ENCODE assay signal across 22 cellular contexts in genomic region chrX:49912866-49913265, GRCh38.
"Had no signal": no experiment of that assay in that cellular context is flagged by ENCODE, and none has a peak within 500 bp of the region (broad histone marks: within the 10 kb centered on the region; RNA-seq: fewer than 3 reads in every experiment).

No MANE protein-coding gene starts in this region.

- DNase-seq: heart right ventricle; kidney glomerular epithelial cell; left cardiac atrium; left ventricle myocardium inferior; mesendoderm; naive thymus-derived CD4-positive, alpha-beta T cell; ovary; small intestine; spleen; stimulated activated CD4-positive, alpha-beta T cell treated with anti-CD3 and anti-CD28 coated beads, Interleukin-4, amount 100 ng/mL, for 24 hours; stimulated activated naive CD4-positive, alpha-beta T cell; tibial artery; trophoblast cell; upper lobe of right lung had no signal

- H3K27ac ChIP-seq: heart right ventricle, hepatocyte, left ventricle myocardium inferior, ovary, right atrium auricular region, spleen, suprapubic skin, thoracic aorta, tibial artery, upper lobe of right lung had no signal

- H3K4me1 ChIP-seq: heart right ventricle, left ventricle myocardium inferior, right atrium auricular region, spleen, suprapubic skin, tibial artery, upper lobe of right lung had no signal

- H3K9me3 ChIP-seq: heart right ventricle, left ventricle myocardium inferior, ovary, right atrium auricular region, spleen, suprapubic skin, thoracic aorta, tibial artery, upper lobe of right lung had no signal

- H3K4me2 ChIP-seq: hepatocyte had no signal

- H3K4me3 ChIP-seq: heart right ventricle, hepatocyte, left ventricle myocardium inferior, lung, ovary, right atrium auricular region, spleen, suprapubic skin, thoracic aorta, tibial artery, upper lobe of right lung had no signal

- H2AFZ ChIP-seq: hepatocyte had no signal

- H3K27me3 ChIP-seq: hepatocyte, ovary, right atrium auricular region, suprapubic skin, tibial artery, upper lobe of right lung had no signal

- H3K36me3 ChIP-seq: heart right ventricle, left ventricle myocardium inferior, ovary, right atrium auricular region, spleen, suprapubic skin, thoracic aorta, tibial artery, upper lobe of right lung had no signal

- ATAC-seq: heart right ventricle; left cardiac atrium; naive thymus-derived CD4-positive, alpha-beta T cell; natural killer cell treated with Interleukin-12 subunit alpha and Interleukin-12 subunit beta and Interleukin-15 and Interleukin-18, amount 100 ng/mL, for 72 hours; sciatic nerve; stimulated activated effector memory CD8-positive, alpha-beta T cell treated with anti-CD3 and anti-CD28 coated beads, Interleukin-12 subunit alpha, Interleukin-12 subunit beta, amount 100 ng/mL, for 72 hours; upper lobe of right lung had no signal
